Comparison of ENCODE assay signal across 1 cellular context in the genomic region with DNA sequence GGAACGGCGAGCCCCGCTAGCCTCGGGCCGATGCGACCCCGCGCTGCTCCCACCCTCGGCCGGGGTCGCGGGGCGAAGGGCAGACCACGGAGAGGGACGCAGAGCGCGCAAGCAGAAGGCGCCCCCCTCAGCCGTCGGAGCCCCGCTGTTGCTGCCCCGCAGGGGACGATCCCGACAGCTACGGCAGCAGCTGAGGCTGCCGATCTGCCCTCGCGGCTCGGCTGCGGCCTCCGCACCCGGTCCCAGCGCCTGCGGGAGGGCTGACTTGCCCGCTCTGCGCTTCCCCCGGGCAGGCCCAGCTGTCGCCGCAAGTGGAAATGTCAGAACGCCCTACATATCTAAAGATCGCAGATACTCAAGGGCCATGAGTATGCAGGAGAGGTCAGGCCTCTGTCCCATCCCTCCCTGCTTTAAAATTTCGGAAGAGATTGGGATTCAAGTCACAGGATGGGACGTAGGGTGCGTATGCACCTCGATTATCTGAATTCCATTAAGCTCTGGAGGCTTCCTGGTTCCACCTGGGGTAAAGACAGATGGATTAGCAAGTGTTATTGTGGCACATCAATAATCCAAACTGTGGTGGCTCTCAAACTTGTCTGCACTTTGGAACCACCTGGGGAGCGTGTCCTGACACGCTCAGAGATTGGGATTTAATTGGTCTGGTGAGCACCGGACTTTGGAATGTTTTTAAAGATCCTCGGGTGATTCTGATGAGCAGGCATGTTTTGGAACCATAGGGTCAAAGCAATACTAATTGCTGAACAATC.
A peak's percentile ranks its signal among the peaks of the same experiment; 100 is the strongest.
TF ChIP-seq lines count a peak whose summit lies in the region.

A gene (minus strand): TSS at position 206 of the 767 bp plus-strand sequence. CDS start 216 bp downstream, outside the sequence.

TF ChIP-seq in liver, 16 proteins besides CTCF, POLR2A, EP300 and RAD21 (continued from another document):
- TF ChIP-seq, protein P1, sequence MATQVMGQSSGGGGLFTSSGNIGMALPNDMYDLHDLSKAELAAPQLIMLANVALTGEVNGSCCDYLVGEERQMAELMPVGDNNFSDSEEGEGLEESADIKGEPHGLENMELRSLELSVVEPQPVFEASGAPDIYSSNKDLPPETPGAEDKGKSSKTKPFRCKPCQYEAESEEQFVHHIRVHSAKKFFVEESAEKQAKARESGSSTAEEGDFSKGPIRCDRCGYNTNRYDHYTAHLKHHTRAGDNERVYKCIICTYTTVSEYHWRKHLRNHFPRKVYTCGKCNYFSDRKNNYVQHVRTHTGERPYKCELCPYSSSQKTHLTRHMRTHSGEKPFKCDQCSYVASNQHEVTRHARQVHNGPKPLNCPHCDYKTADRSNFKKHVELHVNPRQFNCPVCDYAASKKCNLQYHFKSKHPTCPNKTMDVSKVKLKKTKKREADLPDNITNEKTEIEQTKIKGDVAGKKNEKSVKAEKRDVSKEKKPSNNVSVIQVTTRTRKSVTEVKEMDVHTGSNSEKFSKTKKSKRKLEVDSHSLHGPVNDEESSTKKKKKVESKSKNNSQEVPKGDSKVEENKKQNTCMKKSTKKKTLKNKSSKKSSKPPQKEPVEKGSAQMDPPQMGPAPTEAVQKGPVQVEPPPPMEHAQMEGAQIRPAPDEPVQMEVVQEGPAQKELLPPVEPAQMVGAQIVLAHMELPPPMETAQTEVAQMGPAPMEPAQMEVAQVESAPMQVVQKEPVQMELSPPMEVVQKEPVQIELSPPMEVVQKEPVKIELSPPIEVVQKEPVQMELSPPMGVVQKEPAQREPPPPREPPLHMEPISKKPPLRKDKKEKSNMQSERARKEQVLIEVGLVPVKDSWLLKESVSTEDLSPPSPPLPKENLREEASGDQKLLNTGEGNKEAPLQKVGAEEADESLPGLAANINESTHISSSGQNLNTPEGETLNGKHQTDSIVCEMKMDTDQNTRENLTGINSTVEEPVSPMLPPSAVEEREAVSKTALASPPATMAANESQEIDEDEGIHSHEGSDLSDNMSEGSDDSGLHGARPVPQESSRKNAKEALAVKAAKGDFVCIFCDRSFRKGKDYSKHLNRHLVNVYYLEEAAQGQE (IDR thresholded peaks at IDR 0.05), result peak; percentile 89
- peak; percentile 82 for TF ChIP-seq YY1 (IDR thresholded peaks at IDR 0.05)
